1 cellular context compared by ENCODE assay signal in the genomic region with DNA sequence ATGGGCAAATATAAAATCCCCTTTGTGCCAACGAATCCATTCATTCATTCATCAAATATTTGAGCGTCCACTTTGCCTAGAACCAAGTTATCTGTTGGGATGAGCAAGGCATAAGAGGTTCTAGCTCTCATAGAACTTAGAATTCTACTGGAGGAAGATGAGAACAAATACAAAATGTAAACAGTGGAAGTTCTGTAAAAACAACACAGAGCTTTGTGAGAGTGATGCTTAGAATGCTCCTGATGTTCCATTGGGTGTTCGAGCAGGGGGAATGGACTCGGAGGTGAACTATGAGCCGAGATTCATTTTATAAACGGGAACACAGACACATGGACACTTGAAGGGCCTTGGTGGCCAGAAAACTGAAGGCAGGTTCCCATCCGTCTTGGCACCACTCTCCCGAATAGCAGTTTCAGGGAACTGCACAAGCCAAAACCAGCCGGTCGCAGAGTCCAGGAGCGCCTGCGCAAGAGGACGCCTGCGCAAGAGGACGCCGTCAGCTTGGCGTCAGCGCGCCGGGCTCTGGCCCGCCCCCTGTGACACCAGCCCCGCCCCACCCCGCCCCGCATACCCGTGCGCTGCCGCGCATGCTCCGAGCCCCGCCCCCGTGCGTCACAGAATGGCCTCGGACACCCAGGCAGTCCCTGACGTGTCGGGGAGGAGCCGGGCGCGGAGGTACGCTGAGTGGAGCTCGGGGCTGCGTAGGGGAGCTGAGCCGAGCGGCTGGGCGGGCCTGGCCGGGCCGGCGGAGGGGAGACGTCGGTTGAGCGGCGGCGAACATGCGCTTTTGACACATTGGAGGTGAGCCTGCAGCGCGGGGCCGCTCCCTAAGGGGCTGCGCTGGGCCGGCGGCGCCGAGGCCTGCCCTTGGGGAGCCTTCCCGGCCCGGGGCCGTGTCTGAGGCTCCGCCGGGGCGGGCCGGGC.
A peak's percentile ranks its signal among the peaks of the same experiment; 100 is the strongest.
TF ChIP-seq lines count a peak whose summit lies in the region.

A gene with protein sequence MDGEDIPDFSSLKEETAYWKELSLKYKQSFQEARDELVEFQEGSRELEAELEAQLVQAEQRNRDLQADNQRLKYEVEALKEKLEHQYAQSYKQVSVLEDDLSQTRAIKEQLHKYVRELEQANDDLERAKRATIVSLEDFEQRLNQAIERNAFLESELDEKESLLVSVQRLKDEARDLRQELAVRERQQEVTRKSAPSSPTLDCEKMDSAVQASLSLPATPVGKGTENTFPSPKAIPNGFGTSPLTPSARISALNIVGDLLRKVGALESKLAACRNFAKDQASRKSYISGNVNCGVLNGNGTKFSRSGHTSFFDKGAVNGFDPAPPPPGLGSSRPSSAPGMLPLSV (plus strand): TSS at position 640 of the 924 bp plus-strand sequence. CDS start 8,388 bp downstream, outside the sequence.

TF ChIP-seq in WTC11, 78 proteins besides CTCF, POLR2A, EP300 and RAD21 (continued from another document):
- TF ChIP-seq, protein P1, sequence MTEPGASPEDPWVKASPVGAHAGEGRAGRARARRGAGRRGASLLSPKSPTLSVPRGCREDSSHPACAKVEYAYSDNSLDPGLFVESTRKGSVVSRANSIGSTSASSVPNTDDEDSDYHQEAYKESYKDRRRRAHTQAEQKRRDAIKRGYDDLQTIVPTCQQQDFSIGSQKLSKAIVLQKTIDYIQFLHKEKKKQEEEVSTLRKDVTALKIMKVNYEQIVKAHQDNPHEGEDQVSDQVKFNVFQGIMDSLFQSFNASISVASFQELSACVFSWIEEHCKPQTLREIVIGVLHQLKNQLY (CRISPR knock-in tag; IDR thresholded peaks at IDR 0.05), result no peak
- TF ChIP-seq, protein P2, sequence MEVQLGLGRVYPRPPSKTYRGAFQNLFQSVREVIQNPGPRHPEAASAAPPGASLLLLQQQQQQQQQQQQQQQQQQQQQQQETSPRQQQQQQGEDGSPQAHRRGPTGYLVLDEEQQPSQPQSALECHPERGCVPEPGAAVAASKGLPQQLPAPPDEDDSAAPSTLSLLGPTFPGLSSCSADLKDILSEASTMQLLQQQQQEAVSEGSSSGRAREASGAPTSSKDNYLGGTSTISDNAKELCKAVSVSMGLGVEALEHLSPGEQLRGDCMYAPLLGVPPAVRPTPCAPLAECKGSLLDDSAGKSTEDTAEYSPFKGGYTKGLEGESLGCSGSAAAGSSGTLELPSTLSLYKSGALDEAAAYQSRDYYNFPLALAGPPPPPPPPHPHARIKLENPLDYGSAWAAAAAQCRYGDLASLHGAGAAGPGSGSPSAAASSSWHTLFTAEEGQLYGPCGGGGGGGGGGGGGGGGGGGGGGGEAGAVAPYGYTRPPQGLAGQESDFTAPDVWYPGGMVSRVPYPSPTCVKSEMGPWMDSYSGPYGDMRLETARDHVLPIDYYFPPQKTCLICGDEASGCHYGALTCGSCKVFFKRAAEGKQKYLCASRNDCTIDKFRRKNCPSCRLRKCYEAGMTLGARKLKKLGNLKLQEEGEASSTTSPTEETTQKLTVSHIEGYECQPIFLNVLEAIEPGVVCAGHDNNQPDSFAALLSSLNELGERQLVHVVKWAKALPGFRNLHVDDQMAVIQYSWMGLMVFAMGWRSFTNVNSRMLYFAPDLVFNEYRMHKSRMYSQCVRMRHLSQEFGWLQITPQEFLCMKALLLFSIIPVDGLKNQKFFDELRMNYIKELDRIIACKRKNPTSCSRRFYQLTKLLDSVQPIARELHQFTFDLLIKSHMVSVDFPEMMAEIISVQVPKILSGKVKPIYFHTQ (CRISPR knock-in tag; IDR thresholded peaks at IDR 0.05), result no peak
- TF ChIP-seq ZNF263 (CRISPR knock-in tag; IDR thresholded peaks at IDR 0.05; ENCODE audit: low read depth) (no peak), ZNF423 (CRISPR knock-in tag; IDR thresholded peaks at IDR 0.05) (no peak), ZNF416 (CRISPR knock-in tag; IDR thresholded peaks at IDR 0.05) (no peak), MXD4 (CRISPR knock-in tag; IDR thresholded peaks at IDR 0.05; ENCODE audit: borderline replicate concordance) (no peak), TEAD1 (CRISPR knock-in tag; IDR thresholded peaks at IDR 0.05) (peak; percentile 78; the same call in 1 of the 2 replicates), NR2C2 (CRISPR knock-in tag; IDR thresholded peaks at IDR 0.05) (no peak), IRF2 (CRISPR knock-in tag; IDR thresholded peaks at IDR 0.05; ENCODE audit: borderline replicate concordance, low read depth) (no peak), SMAD3 (CRISPR knock-in tag; IDR thresholded peaks at IDR 0.05; ENCODE audit: borderline replicate concordance) (0 out of 2 replicates have a peak, but pooled peaks have one; percentile 23), FOXP1 (CRISPR knock-in tag; IDR thresholded peaks at IDR 0.05; ENCODE audit: borderline replicate concordance) (peak; percentile 46; the same call in 1 of the 2 replicates), ETV6 (CRISPR knock-in tag; IDR thresholded peaks at IDR 0.05) (0 out of 2 replicates have a peak, but pooled peaks have one; percentile 11), SMAD4 (CRISPR knock-in tag; IDR thresholded peaks at IDR 0.05) (no peak), GTF2I (CRISPR knock-in tag; conservative IDR thresholded peaks at IDR 0.05) (no peak), RORB (CRISPR knock-in tag; IDR thresholded peaks at IDR 0.05) (no peak), TEAD4 (CRISPR knock-in tag; IDR thresholded peaks at IDR 0.05) (no peak), FOXK1 (CRISPR knock-in tag; IDR thresholded peaks at IDR 0.05) (peak; percentile 61), ZNF121 (CRISPR knock-in tag; IDR thresholded peaks at IDR 0.05) (no peak), NFE2L1 (CRISPR knock-in tag; IDR thresholded peaks at IDR 0.05) (peak; percentile 75; the same call in 1 of the 2 replicates), SP1 (CRISPR knock-in tag; conservative IDR thresholded peaks at IDR 0.05) (peak; percentile 77)
- TF ChIP-seq, protein P3, sequence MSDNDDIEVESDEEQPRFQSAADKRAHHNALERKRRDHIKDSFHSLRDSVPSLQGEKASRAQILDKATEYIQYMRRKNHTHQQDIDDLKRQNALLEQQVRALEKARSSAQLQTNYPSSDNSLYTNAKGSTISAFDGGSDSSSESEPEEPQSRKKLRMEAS (CRISPR knock-in tag; IDR thresholded peaks at IDR 0.05), result peak; percentile 53; the same call in 1 of the 2 replicates
- TF ChIP-seq, protein P4, sequence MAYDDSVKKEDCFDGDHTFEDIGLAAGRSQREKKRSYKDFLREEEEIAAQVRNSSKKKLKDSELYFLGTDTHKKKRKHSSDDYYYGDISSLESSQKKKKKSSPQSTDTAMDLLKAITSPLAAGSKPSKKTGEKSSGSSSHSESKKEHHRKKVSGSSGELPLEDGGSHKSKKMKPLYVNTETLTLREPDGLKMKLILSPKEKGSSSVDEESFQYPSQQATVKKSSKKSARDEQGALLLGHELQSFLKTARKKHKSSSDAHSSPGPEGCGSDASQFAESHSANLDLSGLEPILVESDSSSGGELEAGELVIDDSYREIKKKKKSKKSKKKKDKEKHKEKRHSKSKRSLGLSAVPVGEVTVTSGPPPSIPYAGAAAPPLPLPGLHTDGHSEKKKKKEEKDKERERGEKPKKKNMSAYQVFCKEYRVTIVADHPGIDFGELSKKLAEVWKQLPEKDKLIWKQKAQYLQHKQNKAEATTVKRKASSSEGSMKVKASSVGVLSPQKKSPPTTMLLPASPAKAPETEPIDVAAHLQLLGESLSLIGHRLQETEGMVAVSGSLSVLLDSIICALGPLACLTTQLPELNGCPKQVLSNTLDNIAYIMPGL (CRISPR knock-in tag; IDR thresholded peaks at IDR 0.05), result peak; percentile 92; the same call in 1 of the 2 replicates
- TF ChIP-seq, protein P5, sequence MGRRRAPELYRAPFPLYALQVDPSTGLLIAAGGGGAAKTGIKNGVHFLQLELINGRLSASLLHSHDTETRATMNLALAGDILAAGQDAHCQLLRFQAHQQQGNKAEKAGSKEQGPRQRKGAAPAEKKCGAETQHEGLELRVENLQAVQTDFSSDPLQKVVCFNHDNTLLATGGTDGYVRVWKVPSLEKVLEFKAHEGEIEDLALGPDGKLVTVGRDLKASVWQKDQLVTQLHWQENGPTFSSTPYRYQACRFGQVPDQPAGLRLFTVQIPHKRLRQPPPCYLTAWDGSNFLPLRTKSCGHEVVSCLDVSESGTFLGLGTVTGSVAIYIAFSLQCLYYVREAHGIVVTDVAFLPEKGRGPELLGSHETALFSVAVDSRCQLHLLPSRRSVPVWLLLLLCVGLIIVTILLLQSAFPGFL (CRISPR knock-in tag; IDR thresholded peaks at IDR 0.05; ENCODE audit: borderline replicate concordance), result no peak
- TF ChIP-seq, protein P6, sequence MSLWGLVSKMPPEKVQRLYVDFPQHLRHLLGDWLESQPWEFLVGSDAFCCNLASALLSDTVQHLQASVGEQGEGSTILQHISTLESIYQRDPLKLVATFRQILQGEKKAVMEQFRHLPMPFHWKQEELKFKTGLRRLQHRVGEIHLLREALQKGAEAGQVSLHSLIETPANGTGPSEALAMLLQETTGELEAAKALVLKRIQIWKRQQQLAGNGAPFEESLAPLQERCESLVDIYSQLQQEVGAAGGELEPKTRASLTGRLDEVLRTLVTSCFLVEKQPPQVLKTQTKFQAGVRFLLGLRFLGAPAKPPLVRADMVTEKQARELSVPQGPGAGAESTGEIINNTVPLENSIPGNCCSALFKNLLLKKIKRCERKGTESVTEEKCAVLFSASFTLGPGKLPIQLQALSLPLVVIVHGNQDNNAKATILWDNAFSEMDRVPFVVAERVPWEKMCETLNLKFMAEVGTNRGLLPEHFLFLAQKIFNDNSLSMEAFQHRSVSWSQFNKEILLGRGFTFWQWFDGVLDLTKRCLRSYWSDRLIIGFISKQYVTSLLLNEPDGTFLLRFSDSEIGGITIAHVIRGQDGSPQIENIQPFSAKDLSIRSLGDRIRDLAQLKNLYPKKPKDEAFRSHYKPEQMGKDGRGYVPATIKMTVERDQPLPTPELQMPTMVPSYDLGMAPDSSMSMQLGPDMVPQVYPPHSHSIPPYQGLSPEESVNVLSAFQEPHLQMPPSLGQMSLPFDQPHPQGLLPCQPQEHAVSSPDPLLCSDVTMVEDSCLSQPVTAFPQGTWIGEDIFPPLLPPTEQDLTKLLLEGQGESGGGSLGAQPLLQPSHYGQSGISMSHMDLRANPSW (CRISPR knock-in tag; conservative IDR thresholded peaks at IDR 0.05; ENCODE audit: low read depth), result no peak
- TF ChIP-seq, protein P7, sequence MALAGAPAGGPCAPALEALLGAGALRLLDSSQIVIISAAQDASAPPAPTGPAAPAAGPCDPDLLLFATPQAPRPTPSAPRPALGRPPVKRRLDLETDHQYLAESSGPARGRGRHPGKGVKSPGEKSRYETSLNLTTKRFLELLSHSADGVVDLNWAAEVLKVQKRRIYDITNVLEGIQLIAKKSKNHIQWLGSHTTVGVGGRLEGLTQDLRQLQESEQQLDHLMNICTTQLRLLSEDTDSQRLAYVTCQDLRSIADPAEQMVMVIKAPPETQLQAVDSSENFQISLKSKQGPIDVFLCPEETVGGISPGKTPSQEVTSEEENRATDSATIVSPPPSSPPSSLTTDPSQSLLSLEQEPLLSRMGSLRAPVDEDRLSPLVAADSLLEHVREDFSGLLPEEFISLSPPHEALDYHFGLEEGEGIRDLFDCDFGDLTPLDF (CRISPR knock-in tag; IDR thresholded peaks at IDR 0.05), result no peak
- TF ChIP-seq, protein P8, sequence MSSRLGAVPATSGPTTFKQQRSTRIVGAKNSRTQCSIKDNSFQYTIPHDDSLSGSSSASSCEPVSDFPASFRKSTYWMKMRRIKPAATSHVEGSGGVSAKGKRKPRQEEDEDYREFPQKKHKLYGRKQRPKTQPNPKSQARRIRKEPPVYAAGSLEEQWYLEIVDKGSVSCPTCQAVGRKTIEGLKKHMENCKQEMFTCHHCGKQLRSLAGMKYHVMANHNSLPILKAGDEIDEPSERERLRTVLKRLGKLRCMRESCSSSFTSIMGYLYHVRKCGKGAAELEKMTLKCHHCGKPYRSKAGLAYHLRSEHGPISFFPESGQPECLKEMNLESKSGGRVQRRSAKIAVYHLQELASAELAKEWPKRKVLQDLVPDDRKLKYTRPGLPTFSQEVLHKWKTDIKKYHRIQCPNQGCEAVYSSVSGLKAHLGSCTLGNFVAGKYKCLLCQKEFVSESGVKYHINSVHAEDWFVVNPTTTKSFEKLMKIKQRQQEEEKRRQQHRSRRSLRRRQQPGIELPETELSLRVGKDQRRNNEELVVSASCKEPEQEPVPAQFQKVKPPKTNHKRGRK (CRISPR knock-in tag; IDR thresholded peaks at IDR 0.05; ENCODE audit: borderline replicate concordance), result no peak
- TF ChIP-seq, protein P9, sequence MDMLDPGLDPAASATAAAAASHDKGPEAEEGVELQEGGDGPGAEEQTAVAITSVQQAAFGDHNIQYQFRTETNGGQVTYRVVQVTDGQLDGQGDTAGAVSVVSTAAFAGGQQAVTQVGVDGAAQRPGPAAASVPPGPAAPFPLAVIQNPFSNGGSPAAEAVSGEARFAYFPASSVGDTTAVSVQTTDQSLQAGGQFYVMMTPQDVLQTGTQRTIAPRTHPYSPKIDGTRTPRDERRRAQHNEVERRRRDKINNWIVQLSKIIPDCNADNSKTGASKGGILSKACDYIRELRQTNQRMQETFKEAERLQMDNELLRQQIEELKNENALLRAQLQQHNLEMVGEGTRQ (CRISPR knock-in tag; IDR thresholded peaks at IDR 0.05), result no peak
- TF ChIP-seq, protein P10, sequence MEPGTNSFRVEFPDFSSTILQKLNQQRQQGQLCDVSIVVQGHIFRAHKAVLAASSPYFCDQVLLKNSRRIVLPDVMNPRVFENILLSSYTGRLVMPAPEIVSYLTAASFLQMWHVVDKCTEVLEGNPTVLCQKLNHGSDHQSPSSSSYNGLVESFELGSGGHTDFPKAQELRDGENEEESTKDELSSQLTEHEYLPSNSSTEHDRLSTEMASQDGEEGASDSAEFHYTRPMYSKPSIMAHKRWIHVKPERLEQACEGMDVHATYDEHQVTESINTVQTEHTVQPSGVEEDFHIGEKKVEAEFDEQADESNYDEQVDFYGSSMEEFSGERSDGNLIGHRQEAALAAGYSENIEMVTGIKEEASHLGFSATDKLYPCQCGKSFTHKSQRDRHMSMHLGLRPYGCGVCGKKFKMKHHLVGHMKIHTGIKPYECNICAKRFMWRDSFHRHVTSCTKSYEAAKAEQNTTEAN (CRISPR knock-in tag; IDR thresholded peaks at IDR 0.05), result no peak
TF ChIP-seq in WTC11: peak in this region for 13.
